ENCODE assay signal across 13 cellular contexts in the genomic region with DNA sequence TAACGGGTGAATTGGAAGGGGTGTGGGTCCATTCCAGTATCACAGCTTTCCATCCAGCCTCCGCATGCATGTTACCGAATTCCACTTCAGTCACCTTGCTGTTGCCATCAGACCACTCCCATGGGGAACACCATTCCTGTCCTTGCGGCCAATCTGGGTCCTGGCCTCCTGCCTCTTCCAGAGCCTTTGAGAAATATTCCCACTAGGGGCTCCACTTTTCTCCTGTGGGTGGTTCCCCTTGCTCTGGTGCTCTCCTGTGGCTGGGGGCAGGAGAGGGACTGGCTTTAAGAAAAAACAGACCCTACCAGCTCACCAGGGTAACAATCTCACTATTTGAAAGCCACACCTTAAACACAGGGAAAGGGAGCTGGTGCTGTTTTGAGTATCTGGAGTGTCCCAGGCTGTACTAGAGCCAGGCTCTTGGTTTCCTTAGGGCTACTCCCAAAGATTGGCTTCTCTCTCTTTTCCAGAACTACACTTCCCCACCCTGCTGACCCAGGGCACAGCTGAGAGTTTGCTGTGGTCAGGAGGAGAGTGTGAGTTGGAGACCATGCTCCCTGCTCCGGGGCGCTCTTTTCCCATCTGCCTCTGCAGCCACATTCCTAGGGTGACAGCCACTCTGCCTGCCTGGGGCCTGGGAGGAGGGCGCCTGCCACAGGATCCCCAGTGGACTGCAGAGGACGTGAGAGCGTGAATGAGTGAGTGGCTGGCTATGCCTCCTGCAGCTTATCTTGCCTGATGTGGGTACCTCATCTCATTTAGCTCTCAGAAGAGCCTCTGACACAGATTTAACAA.
"Had no signal": no experiment of that assay in that cellular context is flagged by ENCODE, and none has a peak within 500 bp of the region (broad histone marks: within the 10 kb centered on the region; RNA-seq: fewer than 3 reads in every experiment).

No MANE protein-coding gene starts in this region.

- H3K9me3 Mint-ChIP-seq: activated CD4-positive, alpha-beta T cell treated with anti-CD3 and anti-CD28 coated beads, Interleukin-2, amount 10 ng/mL, durations not matched to agents 7 days and 5 days; activated T-cell treated with anti-CD3 and anti-CD28 coated beads, Interleukin-2, amount 50 U/mL, for 4 hours; nephron progenitor cell; stimulated activated effector memory CD8-positive, alpha-beta T cell treated with anti-CD3 and anti-CD28 coated beads, Interleukin-12 subunit alpha, Interleukin-12 subunit beta, amount 100 ng/mL, for 72 hours had no signal

- DNase-seq: activated CD4-positive, alpha-beta T cell treated with anti-CD3 and anti-CD28 coated beads, Interleukin-2, amount 10 ng/mL, durations not matched to agents 7 days and 5 days; activated CD4-positive, CD25-positive, alpha-beta regulatory T cell; activated T-cell treated with anti-CD3 and anti-CD28 coated beads, Interleukin-2, amount 50 U/mL, for 4 hours; anterior cingulate cortex; nephron progenitor cell; SW 1271; thyroid gland; uterus had no signal

- H3K36me3 ChIP-seq: left lung, ovary, SJSA1, thyroid gland, uterus had no signal

- H3K9me3 ChIP-seq: left lung, ovary, SJSA1, thyroid gland, uterus had no signal

- H3K27ac ChIP-seq: left lung, ovary, SJSA1, thyroid gland, uterus had no signal

- H3K4me1 Mint-ChIP-seq: activated CD4-positive, alpha-beta T cell treated with anti-CD3 and anti-CD28 coated beads, Interleukin-2, amount 10 ng/mL, durations not matched to agents 7 days and 5 days; stimulated activated effector memory CD8-positive, alpha-beta T cell treated with anti-CD3 and anti-CD28 coated beads, Interleukin-12 subunit alpha, Interleukin-12 subunit beta, amount 100 ng/mL, for 72 hours had no signal

- H3K27ac Mint-ChIP-seq: activated CD4-positive, alpha-beta T cell treated with anti-CD3 and anti-CD28 coated beads, Interleukin-2, amount 10 ng/mL, durations not matched to agents 7 days and 5 days; nephron progenitor cell; stimulated activated effector memory CD8-positive, alpha-beta T cell treated with anti-CD3 and anti-CD28 coated beads, Interleukin-12 subunit alpha, Interleukin-12 subunit beta, amount 100 ng/mL, for 72 hours had no signal

- H3K27me3 ChIP-seq: left lung, ovary, thyroid gland, uterus had no signal

- ATAC-seq: activated T-cell treated with anti-CD3 and anti-CD28 coated beads, Interleukin-2, amount 50 U/mL, for 4 hours; esophagus mucosa; left lung; stimulated activated effector memory CD8-positive, alpha-beta T cell treated with anti-CD3 and anti-CD28 coated beads, Interleukin-12 subunit alpha, Interleukin-12 subunit beta, amount 100 ng/mL, for 72 hours had no signal

- H3K4me1 ChIP-seq: left lung, SJSA1, thyroid gland, uterus had no signal

- H3K4me3 Mint-ChIP-seq: activated CD4-positive, alpha-beta T cell treated with anti-CD3 and anti-CD28 coated beads, Interleukin-2, amount 10 ng/mL, durations not matched to agents 7 days and 5 days; activated T-cell treated with anti-CD3 and anti-CD28 coated beads, Interleukin-2, amount 50 U/mL, for 4 hours; nephron progenitor cell; stimulated activated effector memory CD8-positive, alpha-beta T cell treated with anti-CD3 and anti-CD28 coated beads, Interleukin-12 subunit alpha, Interleukin-12 subunit beta, amount 100 ng/mL, for 72 hours had no signal

- H3K27me3 Mint-ChIP-seq: activated CD4-positive, alpha-beta T cell treated with anti-CD3 and anti-CD28 coated beads, Interleukin-2, amount 10 ng/mL, durations not matched to agents 7 days and 5 days had no signal

- H3K4me3 ChIP-seq: left lung, ovary, SJSA1, thyroid gland, uterus had no signal

- H3K36me3 Mint-ChIP-seq: stimulated activated effector memory CD8-positive, alpha-beta T cell treated with anti-CD3 and anti-CD28 coated beads, Interleukin-12 subunit alpha, Interleukin-12 subunit beta, amount 100 ng/mL, for 72 hours had no signal
